ENCODE assay signal across 8 cellular contexts in genomic region chrX:65034641-65035450, GRCh38. TPM values are rescaled to one million over a fixed set of nuclear protein-coding genes. Genes with fewer than 3 reads are reported as not detected.
DNase-seq lines count a peak whose midpoint lies in the region; ATAC-seq and TF ChIP-seq lines count a peak whose summit lies in the region.

TSS of gene ZC3H12B (plus strand) at chrX:65034826.

- peak within 1 kb of the TSS; percentile 53 to 72 (median 54) for H3K4me3 ChIP-seq in breast epithelium
- H3K4me3 ChIP-seq in smooth muscle cell: peak within 1 kb of the TSS; percentile 69

- intact Hi-C loops in breast epithelium (cut with DNase I; ENCODE audit: low total_unique reads): no loop called here

- H3K36me3 ChIP-seq in breast epithelium: no peaks in the 10 kb centered on the region
- no peaks in the 10 kb centered on the region for H3K36me3 ChIP-seq in smooth muscle cell (ENCODE audit: low read depth)

- H3K9me3 ChIP-seq in breast epithelium (no peaks in the 10 kb centered on the region), smooth muscle cell (replicated peaks; ENCODE audit: low read depth) (no peaks in the 10 kb centered on the region)

- H3K27ac ChIP-seq in breast epithelium (peak within 1 kb of the TSS; percentile 70 to 88), smooth muscle cell (ENCODE audit: low read depth) (peak within 1 kb of the TSS; percentile 76)

- H4K20me1 ChIP-seq in smooth muscle cell (ENCODE audit: low read depth): no peaks in the 10 kb centered on the region

- H2AFZ ChIP-seq in smooth muscle cell (ENCODE audit: low read depth): peak within 1 kb of the TSS; percentile 87

- no peaks in the 10 kb centered on the region for H3K4me1 ChIP-seq in breast epithelium
- no peaks in the 10 kb centered on the region for H3K4me1 ChIP-seq in smooth muscle cell (ENCODE audit: low read depth)

- WGBS in smooth muscle cell (ENCODE audit: low lambda C conversion rate): 50% methylated on average over 62 of the region's 69 CpGs

- no peak for TF ChIP-seq POLR2A in breast epithelium (IDR thresholded peaks at IDR 0.05)

- peak within 1 kb of the TSS; percentile 84 for H3K4me2 ChIP-seq in smooth muscle cell

- peak; percentile 95 for ATAC-seq in GM21526 (IDR thresholded peaks at IDR 0.05; ENCODE audit: low FRiP score, unreplicated experiment)

- H3K27me3 ChIP-seq in breast epithelium (peaks cover 0 to 14% of the 10 kb centered on the region in 2 donors), smooth muscle cell (ENCODE audit: low read depth) (no peaks in the 10 kb centered on the region)

- peak; percentile 86 for DNase-seq in DMS 273 (lab: John Stamatoyannopoulos, UW; ENCODE audit: unreplicated experiment)
- DNase-seq in KBM-7: peak; percentile 92
- DNase-seq in UCSD-AML1 (lab: John Stamatoyannopoulos, UW; ENCODE audit: unreplicated experiment): peak; percentile 75
- DNase-seq in breast epithelium (ENCODE audit: low spot score in 2 of 2): peak; percentile 45 to 51
- DNase-seq in iPS-NIHi7 (ENCODE audit: extremely low spot score): peak; percentile 84
- DNase-seq in smooth muscle cell (lab: John Stamatoyannopoulos, UW; ENCODE audit: unreplicated experiment): peak; percentile 42
- DNase-seq in NOMO-1 treated with DMSO at 0.1 percent for 48 hours (lab: John Stamatoyannopoulos, UW; ENCODE audit: unreplicated experiment): no peak

- peak within 1 kb of the TSS; percentile 78 for H3K9ac ChIP-seq in smooth muscle cell (ENCODE audit: low read depth)

- TF ChIP-seq CTCF in breast epithelium (IDR thresholded peaks at IDR 0.05) (peak in 1 of 3 donors; percentile 26), smooth muscle cell (IDR thresholded peaks at IDR 0.05; ENCODE audit: borderline replicate concordance, insufficient read depth, poor library complexity, severe bottlenecking) (peak; percentile 41)

- peaks cover 3% of the 10 kb centered on the region for H3K79me2 ChIP-seq in smooth muscle cell (ENCODE audit: low read depth)

- H3F3A ChIP-seq in smooth muscle cell (ENCODE audit: low read depth): no peaks in the 10 kb centered on the region

- in situ Hi-C loops in KBM-7 (cut with MboI; ENCODE audit: low pct_unique_long_range_greater_than_20kb, low sequenced_read_pairs): no loop called here

RNA-seq across cellular contexts. Expression of gene ZC3H12B, which starts in this region (rescaled TPM):
- total RNA-seq in breast epithelium (1 to 10 TPM in 2 of 3 donors, under 1 TPM in 1; 0.48 to 2.3 (median 2.0) TPM), smooth muscle cell (1.3 and 3.2 TPM in 2 replicates)
- 1.9 and 2.0 TPM in 2 replicates for polyA plus RNA-seq in smooth muscle cell
